1 cellular context compared by ENCODE assay signal in the genomic region with DNA sequence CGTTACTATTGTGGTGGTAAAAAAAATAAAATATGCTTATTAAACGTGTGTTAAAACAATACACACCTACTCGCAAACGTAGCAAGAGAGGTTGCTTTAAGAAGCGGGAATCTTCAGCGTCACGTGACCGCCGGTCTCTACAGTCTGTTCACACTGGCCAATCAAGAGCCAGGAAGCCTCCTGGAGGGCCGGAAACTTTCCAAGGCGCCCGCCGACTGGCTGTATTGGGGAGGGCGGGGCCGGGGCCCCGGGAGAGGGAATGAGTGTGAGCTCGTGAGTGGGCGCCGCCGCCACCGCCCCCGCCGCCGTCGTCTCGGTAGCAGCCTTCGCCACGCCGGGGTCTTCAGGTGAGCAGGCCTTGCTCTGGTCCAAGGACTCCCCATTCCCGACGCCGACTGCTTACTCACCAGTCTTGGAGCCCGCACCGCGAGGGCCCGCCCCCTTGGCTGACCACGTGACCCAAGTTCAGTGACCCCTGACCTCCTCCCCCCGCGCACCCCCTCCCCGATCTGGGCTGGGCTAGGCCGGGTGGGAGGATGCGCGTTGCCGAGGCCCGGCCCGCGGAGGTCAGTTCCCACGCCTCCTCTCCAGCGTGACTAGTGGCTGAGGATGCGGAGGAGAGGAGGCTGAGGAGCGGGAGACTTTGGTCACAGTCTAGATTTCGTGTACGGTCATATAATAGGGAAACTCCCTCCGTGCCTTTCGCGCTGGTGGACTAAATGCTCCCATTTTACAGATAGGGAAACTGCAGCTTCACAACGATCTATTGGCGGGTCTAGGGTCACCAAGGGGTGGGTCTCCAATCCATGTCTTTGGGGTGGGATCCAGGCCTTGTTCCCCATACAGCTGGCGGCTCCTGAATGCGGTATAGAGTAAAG.
TF ChIP-seq lines count a peak whose summit lies in the region.

A gene with protein sequence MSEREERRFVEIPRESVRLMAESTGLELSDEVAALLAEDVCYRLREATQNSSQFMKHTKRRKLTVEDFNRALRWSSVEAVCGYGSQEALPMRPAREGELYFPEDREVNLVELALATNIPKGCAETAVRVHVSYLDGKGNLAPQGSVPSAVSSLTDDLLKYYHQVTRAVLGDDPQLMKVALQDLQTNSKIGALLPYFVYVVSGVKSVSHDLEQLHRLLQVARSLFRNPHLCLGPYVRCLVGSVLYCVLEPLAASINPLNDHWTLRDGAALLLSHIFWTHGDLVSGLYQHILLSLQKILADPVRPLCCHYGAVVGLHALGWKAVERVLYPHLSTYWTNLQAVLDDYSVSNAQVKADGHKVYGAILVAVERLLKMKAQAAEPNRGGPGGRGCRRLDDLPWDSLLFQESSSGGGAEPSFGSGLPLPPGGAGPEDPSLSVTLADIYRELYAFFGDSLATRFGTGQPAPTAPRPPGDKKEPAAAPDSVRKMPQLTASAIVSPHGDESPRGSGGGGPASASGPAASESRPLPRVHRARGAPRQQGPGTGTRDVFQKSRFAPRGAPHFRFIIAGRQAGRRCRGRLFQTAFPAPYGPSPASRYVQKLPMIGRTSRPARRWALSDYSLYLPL (plus strand): TSS at position 253 of the 878 bp plus-strand sequence. CDS start 4,388 bp downstream, outside the sequence.

TF ChIP-seq in HepG2, 621 proteins besides CTCF, POLR2A, EP300 and RAD21 (continued from another document and continues in another):
- TF ChIP-seq, protein P1, sequence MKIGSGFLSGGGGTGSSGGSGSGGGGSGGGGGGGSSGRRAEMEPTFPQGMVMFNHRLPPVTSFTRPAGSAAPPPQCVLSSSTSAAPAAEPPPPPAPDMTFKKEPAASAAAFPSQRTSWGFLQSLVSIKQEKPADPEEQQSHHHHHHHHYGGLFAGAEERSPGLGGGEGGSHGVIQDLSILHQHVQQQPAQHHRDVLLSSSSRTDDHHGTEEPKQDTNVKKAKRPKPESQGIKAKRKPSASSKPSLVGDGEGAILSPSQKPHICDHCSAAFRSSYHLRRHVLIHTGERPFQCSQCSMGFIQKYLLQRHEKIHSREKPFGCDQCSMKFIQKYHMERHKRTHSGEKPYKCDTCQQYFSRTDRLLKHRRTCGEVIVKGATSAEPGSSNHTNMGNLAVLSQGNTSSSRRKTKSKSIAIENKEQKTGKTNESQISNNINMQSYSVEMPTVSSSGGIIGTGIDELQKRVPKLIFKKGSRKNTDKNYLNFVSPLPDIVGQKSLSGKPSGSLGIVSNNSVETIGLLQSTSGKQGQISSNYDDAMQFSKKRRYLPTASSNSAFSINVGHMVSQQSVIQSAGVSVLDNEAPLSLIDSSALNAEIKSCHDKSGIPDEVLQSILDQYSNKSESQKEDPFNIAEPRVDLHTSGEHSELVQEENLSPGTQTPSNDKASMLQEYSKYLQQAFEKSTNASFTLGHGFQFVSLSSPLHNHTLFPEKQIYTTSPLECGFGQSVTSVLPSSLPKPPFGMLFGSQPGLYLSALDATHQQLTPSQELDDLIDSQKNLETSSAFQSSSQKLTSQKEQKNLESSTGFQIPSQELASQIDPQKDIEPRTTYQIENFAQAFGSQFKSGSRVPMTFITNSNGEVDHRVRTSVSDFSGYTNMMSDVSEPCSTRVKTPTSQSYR (CRISPR knock-in tag; IDR thresholded peaks at IDR 0.05; ENCODE audit: borderline replicate concordance), result no peak
- TF ChIP-seq ZNF510 (CRISPR knock-in tag; IDR thresholded peaks at IDR 0.05; ENCODE audit: low read depth) (no peak; the same call in 1 of the 2 replicates), ZNF24 (IDR thresholded peaks at IDR 0.05) (peak; percentile 4; the same call in 1 of the 2 replicates), ZNF30 (CRISPR knock-in tag; IDR thresholded peaks at IDR 0.05) (no peak), ZFP41 (CRISPR knock-in tag; IDR thresholded peaks at IDR 0.05; ENCODE audit: borderline replicate concordance) (no peak), AHR (CRISPR knock-in tag; IDR thresholded peaks at IDR 0.05) (0 out of 2 replicates have a peak, but pooled peaks have one; percentile 46), FOXA1 (IDR thresholded peaks at IDR 0.05) (no peak), FOXA1 (CRISPR knock-in tag; IDR thresholded peaks at IDR 0.05) (no peak), HOXA7 (CRISPR knock-in tag; IDR thresholded peaks at IDR 0.05) (no peak), ZNF124 (CRISPR knock-in tag; IDR thresholded peaks at IDR 0.05) (no peak), PAX8 (CRISPR knock-in tag; IDR thresholded peaks at IDR 0.05; ENCODE audit: borderline replicate concordance) (no peak; the same call in 1 of the 2 replicates), NR2F2 (IDR thresholded peaks at IDR 0.05; ENCODE audit: borderline replicate concordance, low read depth) (peak; percentile 85), KMT2B (CRISPR knock-in tag; IDR thresholded peaks at IDR 0.05) (peak; percentile 65; the same call in 1 of the 2 replicates), SIN3A (IDR thresholded peaks at IDR 0.05; ENCODE audit: borderline replicate concordance, low read depth, low read length) (peak; percentile 13; the same call in 1 of the 2 replicates), MLLT10 (CRISPR knock-in tag; IDR thresholded peaks at IDR 0.05) (no peak), MEF2D (CRISPR knock-in tag; IDR thresholded peaks at IDR 0.05) (0 out of 2 replicates have a peak, but pooled peaks have one; percentile 64), ZNF451 (CRISPR knock-in tag; IDR thresholded peaks at IDR 0.05) (no peak), TMF1 (CRISPR knock-in tag; IDR thresholded peaks at IDR 0.05; ENCODE audit: low read depth) (no peak), TEAD3 (CRISPR knock-in tag; optimal IDR thresholded peaks at IDR 0.05; ENCODE audit: borderline replicate concordance) (peak; percentile 44), ZNF558 (CRISPR knock-in tag; IDR thresholded peaks at IDR 0.05; ENCODE audit: borderline replicate concordance) (0 out of 2 replicates have a peak, but pooled peaks have one; percentile 31), SMC3 (IDR thresholded peaks at IDR 0.05; ENCODE audit: low read length) (no peak), ZNF160 (CRISPR knock-in tag; IDR thresholded peaks at IDR 0.05) (no peak), ZIK1 (CRISPR knock-in tag; IDR thresholded peaks at IDR 0.05; ENCODE audit: borderline replicate concordance, low read depth) (no peak), ZBTB7A (CRISPR knock-in tag; IDR thresholded peaks at IDR 0.05) (peak; percentile 61; the same call in 1 of the 2 replicates), RBFOX2 (IDR thresholded peaks at IDR 0.05; ENCODE audit: low read depth, low read length) (peak; percentile 90), ZNF256 (CRISPR knock-in tag; conservative IDR thresholded peaks at IDR 0.05) (no peak), ZFP36L1 (CRISPR knock-in tag; IDR thresholded peaks at IDR 0.05) (no peak), ZFP36 (IDR thresholded peaks at IDR 0.05; ENCODE audit: borderline replicate concordance, low read depth, low read length, partially characterized antibody) (no peak), ZNF550 (CRISPR knock-in tag; IDR thresholded peaks at IDR 0.05; ENCODE audit: borderline replicate concordance) (0 out of 2 replicates have a peak, but pooled peaks have one; percentile 25), ZNF260 (CRISPR knock-in tag; IDR thresholded peaks at IDR 0.05; ENCODE audit: borderline replicate concordance, low read depth) (no peak), DNMT1 (CRISPR knock-in tag; IDR thresholded peaks at IDR 0.05) (no peak), KLF11 (CRISPR knock-in tag; IDR thresholded peaks at IDR 0.05) (0 out of 2 replicates have a peak, but pooled peaks have one; percentile 60), THAP11 (CRISPR knock-in tag; IDR thresholded peaks at IDR 0.05) (peak; percentile 67)
- TF ChIP-seq, protein P2, sequence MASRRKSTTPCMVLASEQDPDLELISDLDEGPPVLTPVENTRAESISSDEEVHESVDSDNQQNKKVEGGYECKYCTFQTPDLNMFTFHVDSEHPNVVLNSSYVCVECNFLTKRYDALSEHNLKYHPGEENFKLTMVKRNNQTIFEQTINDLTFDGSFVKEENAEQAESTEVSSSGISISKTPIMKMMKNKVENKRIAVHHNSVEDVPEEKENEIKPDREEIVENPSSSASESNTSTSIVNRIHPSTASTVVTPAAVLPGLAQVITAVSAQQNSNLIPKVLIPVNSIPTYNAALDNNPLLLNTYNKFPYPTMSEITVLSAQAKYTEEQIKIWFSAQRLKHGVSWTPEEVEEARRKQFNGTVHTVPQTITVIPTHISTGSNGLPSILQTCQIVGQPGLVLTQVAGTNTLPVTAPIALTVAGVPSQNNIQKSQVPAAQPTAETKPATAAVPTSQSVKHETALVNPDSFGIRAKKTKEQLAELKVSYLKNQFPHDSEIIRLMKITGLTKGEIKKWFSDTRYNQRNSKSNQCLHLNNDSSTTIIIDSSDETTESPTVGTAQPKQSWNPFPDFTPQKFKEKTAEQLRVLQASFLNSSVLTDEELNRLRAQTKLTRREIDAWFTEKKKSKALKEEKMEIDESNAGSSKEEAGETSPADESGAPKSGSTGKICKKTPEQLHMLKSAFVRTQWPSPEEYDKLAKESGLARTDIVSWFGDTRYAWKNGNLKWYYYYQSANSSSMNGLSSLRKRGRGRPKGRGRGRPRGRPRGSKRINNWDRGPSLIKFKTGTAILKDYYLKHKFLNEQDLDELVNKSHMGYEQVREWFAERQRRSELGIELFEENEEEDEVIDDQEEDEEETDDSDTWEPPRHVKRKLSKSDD (CRISPR knock-in tag; IDR thresholded peaks at IDR 0.05; ENCODE audit: low read depth), result no peak; the same call in 1 of the 2 replicates
- TF ChIP-seq, protein P3, sequence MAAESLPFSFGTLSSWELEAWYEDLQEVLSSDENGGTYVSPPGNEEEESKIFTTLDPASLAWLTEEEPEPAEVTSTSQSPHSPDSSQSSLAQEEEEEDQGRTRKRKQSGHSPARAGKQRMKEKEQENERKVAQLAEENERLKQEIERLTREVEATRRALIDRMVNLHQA (CRISPR knock-in tag; IDR thresholded peaks at IDR 0.05), result no peak
- TF ChIP-seq, protein P4, sequence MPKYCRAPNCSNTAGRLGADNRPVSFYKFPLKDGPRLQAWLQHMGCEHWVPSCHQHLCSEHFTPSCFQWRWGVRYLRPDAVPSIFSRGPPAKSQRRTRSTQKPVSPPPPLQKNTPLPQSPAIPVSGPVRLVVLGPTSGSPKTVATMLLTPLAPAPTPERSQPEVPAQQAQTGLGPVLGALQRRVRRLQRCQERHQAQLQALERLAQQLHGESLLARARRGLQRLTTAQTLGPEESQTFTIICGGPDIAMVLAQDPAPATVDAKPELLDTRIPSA (CRISPR knock-in tag; IDR thresholded peaks at IDR 0.05; ENCODE audit: borderline replicate concordance), result no peak
- TF ChIP-seq, protein P5, sequence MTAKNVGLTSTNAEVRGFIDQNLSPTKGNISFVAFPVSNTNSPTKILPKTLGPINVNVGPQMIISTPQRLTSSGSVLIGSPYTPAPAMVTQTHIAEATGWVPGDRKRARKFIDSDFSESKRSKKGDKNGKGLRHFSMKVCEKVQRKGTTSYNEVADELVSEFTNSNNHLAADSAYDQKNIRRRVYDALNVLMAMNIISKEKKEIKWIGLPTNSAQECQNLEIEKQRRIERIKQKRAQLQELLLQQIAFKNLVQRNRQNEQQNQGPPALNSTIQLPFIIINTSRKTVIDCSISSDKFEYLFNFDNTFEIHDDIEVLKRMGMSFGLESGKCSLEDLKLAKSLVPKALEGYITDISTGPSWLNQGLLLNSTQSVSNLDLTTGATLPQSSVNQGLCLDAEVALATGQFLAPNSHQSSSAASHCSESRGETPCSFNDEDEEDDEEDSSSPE (CRISPR knock-in tag; IDR thresholded peaks at IDR 0.05), result 0 out of 2 replicates have a peak, but pooled peaks have one; percentile 68
- TF ChIP-seq, protein P6, sequence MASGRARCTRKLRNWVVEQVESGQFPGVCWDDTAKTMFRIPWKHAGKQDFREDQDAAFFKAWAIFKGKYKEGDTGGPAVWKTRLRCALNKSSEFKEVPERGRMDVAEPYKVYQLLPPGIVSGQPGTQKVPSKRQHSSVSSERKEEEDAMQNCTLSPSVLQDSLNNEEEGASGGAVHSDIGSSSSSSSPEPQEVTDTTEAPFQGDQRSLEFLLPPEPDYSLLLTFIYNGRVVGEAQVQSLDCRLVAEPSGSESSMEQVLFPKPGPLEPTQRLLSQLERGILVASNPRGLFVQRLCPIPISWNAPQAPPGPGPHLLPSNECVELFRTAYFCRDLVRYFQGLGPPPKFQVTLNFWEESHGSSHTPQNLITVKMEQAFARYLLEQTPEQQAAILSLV (CRISPR knock-in tag; IDR thresholded peaks at IDR 0.05; ENCODE audit: borderline replicate concordance), result 0 out of 2 replicates have a peak, but pooled peaks have one; percentile 66
- TF ChIP-seq, protein P7, sequence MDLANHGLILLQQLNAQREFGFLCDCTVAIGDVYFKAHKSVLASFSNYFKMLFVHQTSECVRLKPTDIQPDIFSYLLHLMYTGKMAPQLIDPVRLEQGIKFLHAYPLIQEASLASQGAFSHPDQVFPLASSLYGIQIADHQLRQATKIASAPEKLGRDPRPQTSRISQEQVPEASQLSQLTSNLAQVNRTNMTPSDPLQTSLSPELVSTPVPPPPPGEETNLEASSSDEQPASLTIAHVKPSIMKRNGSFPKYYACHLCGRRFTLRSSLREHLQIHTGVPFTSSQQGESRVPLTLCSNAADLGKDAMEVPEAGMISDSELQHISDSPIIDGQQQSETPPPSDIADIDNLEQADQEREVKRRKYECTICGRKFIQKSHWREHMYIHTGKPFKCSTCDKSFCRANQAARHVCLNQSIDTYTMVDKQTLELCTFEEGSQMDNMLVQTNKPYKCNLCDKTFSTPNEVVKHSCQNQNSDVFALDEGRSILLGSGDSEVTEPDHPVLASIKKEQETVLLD (CRISPR knock-in tag; IDR thresholded peaks at IDR 0.05; ENCODE audit: low read depth), result peak; percentile 62
- TF ChIP-seq, protein P8, sequence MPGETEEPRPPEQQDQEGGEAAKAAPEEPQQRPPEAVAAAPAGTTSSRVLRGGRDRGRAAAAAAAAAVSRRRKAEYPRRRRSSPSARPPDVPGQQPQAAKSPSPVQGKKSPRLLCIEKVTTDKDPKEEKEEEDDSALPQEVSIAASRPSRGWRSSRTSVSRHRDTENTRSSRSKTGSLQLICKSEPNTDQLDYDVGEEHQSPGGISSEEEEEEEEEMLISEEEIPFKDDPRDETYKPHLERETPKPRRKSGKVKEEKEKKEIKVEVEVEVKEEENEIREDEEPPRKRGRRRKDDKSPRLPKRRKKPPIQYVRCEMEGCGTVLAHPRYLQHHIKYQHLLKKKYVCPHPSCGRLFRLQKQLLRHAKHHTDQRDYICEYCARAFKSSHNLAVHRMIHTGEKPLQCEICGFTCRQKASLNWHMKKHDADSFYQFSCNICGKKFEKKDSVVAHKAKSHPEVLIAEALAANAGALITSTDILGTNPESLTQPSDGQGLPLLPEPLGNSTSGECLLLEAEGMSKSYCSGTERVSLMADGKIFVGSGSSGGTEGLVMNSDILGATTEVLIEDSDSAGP (CRISPR knock-in tag; IDR thresholded peaks at IDR 0.05; ENCODE audit: borderline replicate concordance), result peak; percentile 99
- TF ChIP-seq, protein P9, sequence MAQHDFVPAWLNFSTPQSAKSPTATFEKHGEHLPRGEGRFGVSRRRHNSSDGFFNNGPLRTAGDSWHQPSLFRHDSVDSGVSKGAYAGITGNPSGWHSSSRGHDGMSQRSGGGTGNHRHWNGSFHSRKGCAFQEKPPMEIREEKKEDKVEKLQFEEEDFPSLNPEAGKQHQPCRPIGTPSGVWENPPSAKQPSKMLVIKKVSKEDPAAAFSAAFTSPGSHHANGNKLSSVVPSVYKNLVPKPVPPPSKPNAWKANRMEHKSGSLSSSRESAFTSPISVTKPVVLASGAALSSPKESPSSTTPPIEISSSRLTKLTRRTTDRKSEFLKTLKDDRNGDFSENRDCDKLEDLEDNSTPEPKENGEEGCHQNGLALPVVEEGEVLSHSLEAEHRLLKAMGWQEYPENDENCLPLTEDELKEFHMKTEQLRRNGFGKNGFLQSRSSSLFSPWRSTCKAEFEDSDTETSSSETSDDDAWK (CRISPR knock-in tag; IDR thresholded peaks at IDR 0.05), result no peak
